Comparison of ENCODE assay signal across 24 cellular contexts in genomic region chr20:58570181-58570859, GRCh38. TPM values are rescaled to one million over a fixed set of nuclear protein-coding genes. Genes with fewer than 3 reads are reported as not detected.
DNase-seq lines count a peak whose midpoint lies in the region; ATAC-seq and TF ChIP-seq lines count a peak whose summit lies in the region.
"Had no signal": no experiment of that assay in that cellular context is flagged by ENCODE, and none has a peak within 500 bp of the region (broad histone marks: within the 10 kb centered on the region; RNA-seq: fewer than 3 reads in every experiment).

No MANE protein-coding gene starts in this region.

- peak overlapping the region; percentile 90 for H3K27ac Mint-ChIP-seq in nephron progenitor cell
- H3K27ac Mint-ChIP-seq: activated naive CD8-positive, alpha-beta T cell treated with anti-CD3 and anti-CD28 coated beads for 36 hours; memory B cell; naive thymus-derived CD4-positive, alpha-beta T cell had no signal

- peak overlapping the region; percentile 64 for H3K4me3 Mint-ChIP-seq in nephron progenitor cell
- H3K4me3 Mint-ChIP-seq: activated naive CD8-positive, alpha-beta T cell treated with anti-CD3 and anti-CD28 coated beads for 36 hours; memory B cell; naive thymus-derived CD4-positive, alpha-beta T cell had no signal

- H3K9me3 ChIP-seq in right atrium auricular region: no peaks in the 10 kb centered on the region
- H3K9me3 ChIP-seq: ovary, testis had no signal

- ATAC-seq in Right ventricle myocardium inferior: peak; percentile 83
- ATAC-seq: naive thymus-derived CD4-positive, alpha-beta T cell had no signal

- H3K27ac ChIP-seq in right atrium auricular region: no peak overlapping the region
- H3K27ac ChIP-seq: PC-9, testis had no signal

- H3K27me3 Mint-ChIP-seq in nephron progenitor cell (ENCODE audit: low read depth, poor library complexity): peaks cover 9% of the 10 kb centered on the region
- H3K27me3 Mint-ChIP-seq: activated naive CD8-positive, alpha-beta T cell treated with anti-CD3 and anti-CD28 coated beads for 36 hours had no signal

- TF ChIP-seq CTCF in right atrium auricular region (IDR thresholded peaks at IDR 0.05) (no peak), fibroblast of the aortic adventitia (IDR thresholded peaks at IDR 0.05; ENCODE audit: insufficient read depth, low read length) (peak; percentile 8), nephron progenitor cell (IDR thresholded peaks at IDR 0.05) (no peak)

- H3K4me3 ChIP-seq in right atrium auricular region (no peak overlapping the region), fibroblast of the aortic adventitia (ENCODE audit: low read depth, low read length) (no peak overlapping the region)
- H3K4me3 ChIP-seq: ovary, PC-9, testis had no signal

- H3K4me1 Mint-ChIP-seq in nephron progenitor cell: peaks cover 86% of the 10 kb centered on the region
- H3K4me1 Mint-ChIP-seq: activated naive CD8-positive, alpha-beta T cell treated with anti-CD3 and anti-CD28 coated beads for 36 hours; memory B cell had no signal

- H3K4me1 ChIP-seq in right atrium auricular region: peaks cover 0 to 11% of the 10 kb centered on the region in 2 donors

- H3K36me3 ChIP-seq in right atrium auricular region: no peaks in the 10 kb centered on the region
- H3K36me3 ChIP-seq: ovary had no signal

- no peak for DNase-seq in Right ventricle myocardium inferior (ENCODE audit: missing footprints)
- DNase-seq in right atrium auricular region (ENCODE audit: low spot score): no peak
- peak; percentile 77 for DNase-seq in fibroblast of the aortic adventitia (ENCODE audit: low read depth)
- no peak for DNase-seq in nephron progenitor cell
- no peak for DNase-seq in DMS114 treated with DMSO at 0.1 percent for 48 hours (lab: John Stamatoyannopoulos, UW; ENCODE audit: unreplicated experiment)
- no peak for DNase-seq in NOMO-1 (lab: John Stamatoyannopoulos, UW; ENCODE audit: unreplicated experiment in 2 of 2)
- no peak for DNase-seq in DMS 273 (lab: John Stamatoyannopoulos, UW; ENCODE audit: unreplicated experiment)
- DNase-seq in stimulated activated CD4-positive, alpha-beta T cell treated with anti-CD3 and anti-CD28 coated beads, Interleukin-2, amount 100 ng/mL, for 24 hours: no peak
- DNase-seq: 8988T; activated CD4-positive, alpha-beta T cell treated with anti-CD3 and anti-CD28 coated beads, Interleukin-2, amount 50 U/mL, for 1 hour; activated naive CD8-positive, alpha-beta T cell treated with anti-CD3 and anti-CD28 coated beads for 36 hours; cerebellar nuclear complex; COR-L47; GOT3; Kasumi-1; naive thymus-derived CD4-positive, alpha-beta T cell; NCI-H1930; NCI-H2227 treated with DMSO at 0.1 percent for 48 hours; NCI-H82; PC-9 had no signal

- H3K36me3 Mint-ChIP-seq in nephron progenitor cell (ENCODE audit: low read depth): no peaks in the 10 kb centered on the region
- H3K36me3 Mint-ChIP-seq: activated naive CD8-positive, alpha-beta T cell treated with anti-CD3 and anti-CD28 coated beads for 36 hours; memory B cell; naive thymus-derived CD4-positive, alpha-beta T cell had no signal

- H3K9me3 Mint-ChIP-seq in nephron progenitor cell: no peaks in the 10 kb centered on the region
- H3K9me3 Mint-ChIP-seq: activated naive CD8-positive, alpha-beta T cell treated with anti-CD3 and anti-CD28 coated beads for 36 hours; memory B cell had no signal

- intact Hi-C loops in Right ventricle myocardium inferior (cut with DNase I): no loop called here

- H3K27me3 ChIP-seq in right atrium auricular region: no peaks in the 10 kb centered on the region
- H3K27me3 ChIP-seq: ovary, testis had no signal

RNA-seq across cellular contexts. Expression of gene APCDD1L, which starts 55.1 kb away (rescaled TPM):
- 0.32 TPM for total RNA-seq in Right ventricle myocardium inferior
- 1 to 10 TPM in 1 of 2 donors, under 1 TPM in 1; 0.89 to 1.5 TPM for total RNA-seq in right atrium auricular region
- total RNA-seq in fibroblast of the aortic adventitia (ENCODE audit: low replicate concordance): 1.6 and 20.8 TPM in 2 replicates
- total RNA-seq: activated naive CD8-positive, alpha-beta T cell treated with anti-CD3 and anti-CD28 coated beads for 36 hours; naive thymus-derived CD4-positive, alpha-beta T cell; T-helper 2 cell treated with Interferon-gamma antibody and Interleukin-4, amounts not matched to agents 100 ng/mL and 5 ng/mL, for 36 hours had no signal
